ENCODE assay signal across 8 cellular contexts in genomic region chr1:154557248-154557938, GRCh38. TPM values are rescaled to one million over a fixed set of nuclear protein-coding genes. Genes with fewer than 3 reads are reported as not detected.
DNase-seq lines count a peak whose midpoint lies in the region; ATAC-seq and TF ChIP-seq lines count a peak whose summit lies in the region.

No MANE protein-coding gene starts in this region.

- peak overlapping the region; percentile 93 to 95 for H3K4me3 ChIP-seq in right atrium auricular region
- H3K4me3 ChIP-seq in aorta (ENCODE audit: low read length in 2 of 2) = peak overlapping the region; percentile 70 to 79

- 8 to 16% methylated on average over 7 of the region's 7 CpGs for WGBS in aorta, 2 donors

- H3K27me3 ChIP-seq in right atrium auricular region = no peaks in the 10 kb centered on the region
- H3K27me3 ChIP-seq in aorta (ENCODE audit: control insufficient read depth in 1 of 2, insufficient read depth in 2 of 2, low read length in 1 of 2) = no peaks in the 10 kb centered on the region

- peak overlapping the region; percentile 89 to 94 (median 93) for H3K4me3 Mint-ChIP-seq in brain
- H3K4me3 Mint-ChIP-seq in mesothelial cell of epicardium = peak overlapping the region; percentile 88

- no peaks in the 10 kb centered on the region for H3K9me3 Mint-ChIP-seq in brain
- H3K9me3 Mint-ChIP-seq in mesothelial cell of epicardium = no peaks in the 10 kb centered on the region

- peaks cover 13% of the 10 kb centered on the region for H3K27me3 Mint-ChIP-seq in brain
- no peaks in the 10 kb centered on the region for H3K27me3 Mint-ChIP-seq in mesothelial cell of epicardium (ENCODE audit: low read depth)

- DNase-seq in right atrium auricular region (ENCODE audit: low spot score) (no peak), Right ventricle myocardium inferior (ENCODE audit: missing footprints) (no peak), mesothelial cell of epicardium (ENCODE audit: low spot score in 2 of 2, unreplicated experiment in 2 of 2) (no peak), aorta (no peak), OCI-M2 (lab: John Stamatoyannopoulos, UW; ENCODE audit: unreplicated experiment) (no peak), DMS79 (lab: John Stamatoyannopoulos, UW) (no peak)

- no peak for TF ChIP-seq CTCF in right atrium auricular region (IDR thresholded peaks at IDR 0.05)
- TF ChIP-seq CTCF in brain (conservative IDR thresholded peaks at IDR 0.05) = no peak
- TF ChIP-seq CTCF in mesothelial cell of epicardium (IDR thresholded peaks at IDR 0.05; ENCODE audit: unreplicated experiment) = no peak

- no peaks in the 10 kb centered on the region for H3K9me3 ChIP-seq in right atrium auricular region
- no peaks in the 10 kb centered on the region for H3K9me3 ChIP-seq in aorta (ENCODE audit: control insufficient read depth, low read length)

- H3K4me1 ChIP-seq in right atrium auricular region (peaks cover 0 to 31% of the 10 kb centered on the region in 2 donors), aorta (ENCODE audit: control insufficient read depth in 1 of 2, insufficient read depth in 2 of 2, low read length in 2 of 2) (peaks cover 2 to 8% of the 10 kb centered on the region in 2 donors)

- no peak for ATAC-seq in Right ventricle myocardium inferior
- no peak for ATAC-seq in aorta (ENCODE audit: low FRiP score)
- ATAC-seq in HG03571 (IDR thresholded peaks at IDR 0.05; ENCODE audit: unreplicated experiment) = no peak

- H3K36me3 ChIP-seq in right atrium auricular region (peaks cover 34% of the 10 kb centered on the region), aorta (ENCODE audit: control insufficient read depth in 1 of 2, insufficient read depth in 2 of 2, low read length in 1 of 2) (peaks cover 6 to 14% of the 10 kb centered on the region in 2 donors)

- H3K4me1 Mint-ChIP-seq in brain (peaks cover 36% of the 10 kb centered on the region), mesothelial cell of epicardium (peaks cover 33% of the 10 kb centered on the region)

- intact Hi-C loops in Right ventricle myocardium inferior (cut with DNase I) = loop anchor here (5.0 kb wide), 4 partner anchors 70 to 205 kb away; partner anchors contain the start of gene IL6R
- intact Hi-C loops in aorta (cut with DNase I) = loop anchor here in 1 of 2 donors (5.0 kb wide), 1 partner anchor 380 kb away; the partner anchor contains the start of gene PMVK

- H3K27ac ChIP-seq in right atrium auricular region (peak overlapping the region; percentile 88 to 90), aorta (ENCODE audit: low read depth in 1 of 2, low read length in 2 of 2) (no peak overlapping the region)

- H3K36me3 Mint-ChIP-seq in brain (peaks cover 40% of the 10 kb centered on the region), mesothelial cell of epicardium (peaks cover 19% of the 10 kb centered on the region)

- H3K27ac Mint-ChIP-seq in brain (peak overlapping the region; percentile 87 to 95 (median 92)), mesothelial cell of epicardium (peak overlapping the region; percentile 90)

RNA-seq across cellular contexts. Expression of gene UBE2Q1, which starts 1.1 kb away (rescaled TPM):
- total RNA-seq in right atrium auricular region = 10 to 100 TPM; 18.5 to 26.3 TPM
- total RNA-seq in Right ventricle myocardium inferior = 53.2 TPM
- polyA plus RNA-seq in brain (ENCODE audit: insufficient read depth, low read depth, low replicate concordance) = 98.2 TPM
- total RNA-seq in mesothelial cell of epicardium = 56.8 to 60.1 TPM (median 57.6 TPM) in 3 replicates
- 10 to 100 TPM; 55.5 to 63.9 TPM for total RNA-seq in aorta
- 10 to 100 TPM; 25.5 to 34.4 TPM for polyA plus RNA-seq in aorta

RNA-seq across cellular contexts. Expression of gene CHRNB2, which starts 10.2 kb away (rescaled TPM):
- total RNA-seq in right atrium auricular region (under 1 TPM in 1 of 2 donors, not detected in 1; 0.24 TPM), Right ventricle myocardium inferior (not detected), mesothelial cell of epicardium (0.31 to 0.58 TPM (median 0.45 TPM) in 3 replicates), aorta (not detected)
- polyA plus RNA-seq in brain (ENCODE audit: insufficient read depth, low read depth, low replicate concordance) (20.1 TPM), aorta (under 1 TPM in 1 of 2 donors, not detected in 1; 0.08 TPM)

RNA-seq across cellular contexts. Expression of gene ADAR, which starts 50.6 kb away (rescaled TPM):
- total RNA-seq in right atrium auricular region (10 to 100 TPM; 39.3 to 51.9 TPM), Right ventricle myocardium inferior (52.8 TPM), mesothelial cell of epicardium (224 to 232 TPM (median 229 TPM) in 3 replicates), aorta (100 to 1,000 TPM; 125 to 138 TPM)
- polyA plus RNA-seq in brain (ENCODE audit: insufficient read depth, low read depth, low replicate concordance) (106 TPM), aorta (10 to 100 TPM; 22.9 to 33.7 TPM)

RNA-seq across cellular contexts. Expression of gene SHE, which starts 55.2 kb away (rescaled TPM):
- 10 to 100 TPM; 10.8 to 19.9 TPM for total RNA-seq in right atrium auricular region
- 11.3 TPM for total RNA-seq in Right ventricle myocardium inferior
- 1.6 TPM for polyA plus RNA-seq in brain (ENCODE audit: insufficient read depth, low read depth, low replicate concordance)
- total RNA-seq in mesothelial cell of epicardium = 0.29 to 0.54 TPM (median 0.47 TPM) in 3 replicates
- 10 to 100 TPM; 20.2 to 44.1 TPM for total RNA-seq in aorta
- polyA plus RNA-seq in aorta = 1 to 10 TPM; 2.9 to 7.0 TPM

RNA-seq across cellular contexts. Expression of gene TDRD10, which starts 55.4 kb away (rescaled TPM):
- total RNA-seq in right atrium auricular region (1 to 10 TPM in 1 of 2 donors, under 1 TPM in 1; 0.85 to 1.8 TPM), Right ventricle myocardium inferior (2.2 TPM), mesothelial cell of epicardium (0.18 to 0.69 TPM (median 0.31 TPM) in 3 replicates), aorta (10 to 100 TPM in 1 of 2 donors, 1 to 10 TPM in 1; 3.8 to 16.5 TPM)
- polyA plus RNA-seq in brain (ENCODE audit: insufficient read depth, low read depth, low replicate concordance) (0.27 TPM), aorta (1 to 10 TPM; 1.1 to 2.6 TPM)

Comparison
In these comparisons a context has a peak if more than half of its experiments do, and no peak if none do; other contexts are left out.
1. H3K27ac ChIP-seq: peak in right atrium auricular region (2 of 2); none in aorta (0 of 2).